1 cellular context compared by ENCODE assay signal in the genomic region with DNA sequence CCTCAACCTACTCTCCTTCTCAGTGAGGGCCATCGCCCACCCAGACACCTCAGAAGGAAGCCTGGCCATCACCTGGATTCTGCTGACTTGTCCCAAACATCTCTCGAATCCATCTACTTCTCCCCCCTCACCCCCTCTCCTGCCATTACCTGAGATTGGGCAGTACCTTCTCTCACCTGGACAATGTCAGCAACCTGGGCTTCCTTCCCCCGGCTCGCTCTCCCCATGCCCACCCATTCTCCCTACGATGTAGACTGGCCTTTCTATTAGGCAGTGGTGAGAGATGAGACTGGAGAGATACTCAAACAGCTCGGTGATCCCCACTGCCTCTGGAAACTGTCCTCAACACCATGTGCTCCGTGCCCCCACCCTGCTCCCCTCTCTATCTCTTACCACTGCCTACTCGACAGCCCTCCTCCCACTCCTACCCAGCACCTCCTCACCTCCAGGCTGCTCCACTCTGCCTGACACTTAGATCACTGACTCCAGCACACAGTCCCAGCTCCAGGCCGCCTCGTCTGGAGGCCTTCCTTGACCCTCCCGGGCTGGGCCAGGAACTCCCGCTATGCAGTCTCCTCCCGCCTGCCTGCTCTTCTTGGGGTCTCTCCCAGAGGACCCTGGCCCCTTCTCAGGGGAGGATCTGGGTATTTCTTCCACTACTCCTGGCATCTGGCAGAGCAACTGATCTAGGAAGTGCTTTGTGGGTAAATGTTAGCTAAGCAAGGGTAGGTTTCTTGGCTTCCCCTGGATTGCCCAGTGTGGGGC.
TF ChIP-seq lines count a peak whose summit lies in the region.

No MANE protein-coding gene starts in this region.

TF ChIP-seq in HEK293, 187 proteins besides CTCF, POLR2A, EP300 and RAD21:
- TF ChIP-seq ZNF174 (tag by site-specific recombination; IDR thresholded peaks at IDR 0.05) (no peak), EGR2 (tag by site-specific recombination; IDR thresholded peaks at IDR 0.05; ENCODE audit: low read depth) (peak; percentile 41; the same call in 1 of the 2 replicates)
